In the genomic region with DNA sequence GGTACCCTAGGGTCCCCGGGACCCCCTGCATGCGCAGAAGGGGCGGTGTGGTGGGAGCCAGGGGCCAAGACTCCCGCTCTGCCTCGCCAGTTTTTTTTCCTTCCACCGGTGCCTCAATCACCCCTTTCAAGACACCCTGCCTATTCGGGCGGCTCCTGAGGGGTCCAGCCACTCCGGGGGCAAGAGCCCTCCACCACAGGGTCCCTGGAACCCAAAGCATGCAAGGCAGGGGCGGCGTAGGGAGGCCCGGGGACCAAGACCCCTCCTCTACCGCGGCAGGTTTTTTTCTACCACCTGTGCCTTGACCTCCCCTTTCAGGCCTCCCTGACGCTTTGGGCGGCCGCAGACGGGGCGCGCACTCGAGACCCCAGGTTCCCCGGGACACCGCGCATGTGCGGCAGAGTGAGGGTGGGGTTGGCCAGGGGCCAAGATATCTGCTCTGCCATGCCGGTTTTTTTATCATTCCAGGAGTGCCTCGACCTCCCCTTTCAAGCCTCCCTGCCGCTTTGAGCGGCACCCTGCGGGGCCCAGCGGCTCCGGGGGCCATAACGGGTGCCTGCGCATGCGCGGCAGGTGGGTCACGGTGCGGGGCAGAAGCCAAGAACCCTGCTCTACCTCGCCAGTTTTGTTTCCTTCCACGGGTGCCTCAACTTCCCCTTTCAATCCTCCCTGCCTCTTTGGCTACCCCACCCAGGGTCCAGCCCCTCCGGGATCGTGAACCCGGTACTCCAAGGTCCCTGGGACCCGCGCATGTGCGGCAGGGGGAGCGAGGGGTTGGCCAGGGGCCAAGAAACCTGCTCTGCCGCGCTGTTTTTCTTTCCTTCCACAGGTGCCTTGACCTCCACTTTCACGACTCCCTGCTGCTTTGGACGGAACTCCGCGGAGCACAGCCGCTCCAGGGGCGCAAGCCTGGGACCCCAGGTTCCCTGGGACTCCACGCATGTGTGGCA, we compare ENCODE assay signal across 18 cellular contexts.
DNase-seq lines count a peak whose midpoint lies in the region; ATAC-seq, FAIRE-seq and TF ChIP-seq lines count a peak whose summit lies in the region.
"Had no signal": no experiment of that assay in that cellular context is flagged by ENCODE, and none has a peak within 500 bp of the region (broad histone marks: within the 10 kb centered on the region; RNA-seq: fewer than 3 reads in every experiment).

No MANE protein-coding gene starts in this region.

- POLR2A ChIA-PET in MCF 10A (lab: Yijun Ruan, JAX) (no interaction called here), HEK293T (lab: Yijun Ruan, JAX) (no interaction called here), K562 (lab: Yijun Ruan, JAX) (no interaction called here), WTC11 (lab: Charles Lee) (no interaction called here)

- H3K4me3 Mint-ChIP-seq in MCF 10A (ENCODE audit: unreplicated experiment) (no peak overlapping the region), WTC11 (no peak overlapping the region)
- H3K4me3 Mint-ChIP-seq: H9, IgD-negative memory B cell had no signal

- intact Hi-C loops in MCF 10A (cut with micrococcal nuclease) = no loop called here
- intact Hi-C loops in K562 (cut with micrococcal nuclease) = loop anchor here (10.0 kb wide), 1 partner anchor 56 kb away; no protein-coding TSS in a partner anchor
- intact Hi-C loops in sigmoid colon (cut with DNase I) = no loop called here

- in situ Hi-C loops in T47D (cut with HindIII; ENCODE audit: low pct_unique_long_range_greater_than_20kb, low sequenced_read_pairs) (no loop called here), K562 (cut with MboI) (no loop called here)

- ATAC-seq in K562 (peak; percentile 11; the same call in 2 of the 3 replicates), WTC11 (no peak)
- ATAC-seq: GM12878 had no signal

- CTCF ChIA-PET in MCF 10A (lab: Yijun Ruan, JAX) (no interaction called here), HEK293T (lab: Yijun Ruan, JAX) (no interaction called here), K562 (lab: Yijun Ruan, JAX; ENCODE audit: low intra/inter-chr PET ratio) (no interaction called here), WTC11 (lab: Charles Lee) (no interaction called here)

- no peaks in the 10 kb centered on the region; the same call in 2 of the 3 replicates for H3K79me2 ChIP-seq in K562 (ENCODE audit: control insufficient read depth, insufficient read depth, low read length)

- DNase-seq in T47D (ENCODE audit: low read depth in 1 of 2, low spot score in 1 of 2) (peak; percentile 59 to 60), MCF 10A (ENCODE audit: unreplicated experiment) (no peak), HEK293T (ENCODE audit: extremely low spot score) (peak; percentile 21), NCI-H748 treated with DMSO at 0.1 percent for 48 hours (lab: John Stamatoyannopoulos, UW) (peak; percentile 44), K562 (ENCODE audit: extremely low read depth in 1 of 4, low spot score in 3 of 4) (peak; percentile 52 to 80 (median 72)), sigmoid colon (no peak), WTC11 (ENCODE audit: low spot score) (no peak), NCI-H524 treated with DMSO at 0.1 percent for 48 hours (lab: John Stamatoyannopoulos, UW) (no peak)
- DNase-seq: EL, H9, NCI-H1694 treated with DMSO at 0.1 percent for 48 hours, NCI-H2107, NCI-H446, NCI-H69, PC-9 had no signal

- H3K36me3 Mint-ChIP-seq in MCF 10A (ENCODE audit: insufficient read depth, unreplicated experiment) (peaks cover 10% of the 10 kb centered on the region), WTC11 (peaks cover 24% of the 10 kb centered on the region)
- H3K36me3 Mint-ChIP-seq: IgD-negative memory B cell had no signal

- H3K36me3 ChIP-seq in K562 (ENCODE audit: control insufficient read depth, insufficient read depth, low read length) = no peaks in the 10 kb centered on the region
- H3K36me3 ChIP-seq in sigmoid colon = no peaks in the 10 kb centered on the region

- H4K20me1 ChIP-seq in K562 (replicated peaks; ENCODE audit: control insufficient read depth, insufficient read depth, low read length) = no peaks in the 10 kb centered on the region

- WGBS in K562 (ENCODE audit: insufficient coverage, low coverage, missing lambda C conversion rate) = 17% methylated on average over 47 of the region's 56 CpGs
- WGBS in sigmoid colon, 2 donors = 70 to 74% methylated on average over 56 of the region's 56 CpGs

- no peaks in the 10 kb centered on the region for H3K9me1 ChIP-seq in K562 (ENCODE audit: control insufficient read depth, insufficient read depth, low read length)

- no peaks in the 10 kb centered on the region for H3K27me3 Mint-ChIP-seq in MCF 10A (ENCODE audit: insufficient read depth, unreplicated experiment)
- H3K27me3 Mint-ChIP-seq in WTC11 (ENCODE audit: low read depth) = peaks cover 6% of the 10 kb centered on the region; the same call in 1 of the 2 replicates
- H3K27me3 Mint-ChIP-seq: IgD-negative memory B cell had no signal

- H3K9me3 Mint-ChIP-seq in MCF 10A (ENCODE audit: unreplicated experiment) = no peaks in the 10 kb centered on the region
- H3K9me3 Mint-ChIP-seq in WTC11 = no peaks in the 10 kb centered on the region
- H3K9me3 Mint-ChIP-seq: IgD-negative memory B cell had no signal

- no peak for TF ChIP-seq CTCF in MCF 10A (IDR thresholded peaks at IDR 0.05; ENCODE audit: unreplicated experiment)
- no peak for TF ChIP-seq CTCF in K562 (IDR thresholded peaks at IDR 0.05 in 2 of 3, conservative IDR thresholded peaks at IDR 0.05 in 1 of 3; ENCODE audit: insufficient read depth in 2 of 3, low read depth in 1 of 3, low read length in 3 of 3)
- no peak for TF ChIP-seq CTCF in sigmoid colon (IDR thresholded peaks at IDR 0.05)
- no peak for TF ChIP-seq CTCF in WTC11 (IDR thresholded peaks at IDR 0.05)

- no TSS peak for BruUV-seq in MCF 10A (replicated peaks; lab: Mats Ljungman, UMichigan)
- no TSS peak for BruUV-seq in K562 (replicated peaks; lab: Mats Ljungman, UMichigan)

- no peak for FAIRE-seq in K562 (lab: Jason Lieb, UNC)
- FAIRE-seq: GM12878, HTR-8/SVneo had no signal

- H3K27ac Mint-ChIP-seq in MCF 10A (ENCODE audit: low read depth, unreplicated experiment) (no peak overlapping the region), WTC11 (no peak overlapping the region)
- H3K27ac Mint-ChIP-seq: H9, IgD-negative memory B cell had no signal

- H2AFZ ChIP-seq in K562 (ENCODE audit: low read depth, low read length) = peak overlapping the region; percentile 98
- H2AFZ ChIP-seq: PC-9 had no signal

- TF ChIP-seq EP300 in K562 (IDR thresholded peaks at IDR 0.05; ENCODE audit: low read length) (no peak), sigmoid colon (IDR thresholded peaks at IDR 0.05) (no peak)

- peak overlapping the region; percentile 61 to 94 for H3K9ac ChIP-seq in K562 (ENCODE audit: insufficient read depth in 1 of 2, low read depth in 2 of 2, low read length in 2 of 2)

- H3K4me2 ChIP-seq in K562 (ENCODE audit: insufficient read depth, low read length) = peak overlapping the region; percentile 81

- H3K4me1 Mint-ChIP-seq in MCF 10A (ENCODE audit: insufficient read depth, unreplicated experiment) (no peaks in the 10 kb centered on the region), WTC11 (no peaks in the 10 kb centered on the region)
- H3K4me1 Mint-ChIP-seq: H9, IgD-negative memory B cell had no signal

- H3K27me3 ChIP-seq in K562 (ENCODE audit: control insufficient read depth in 2 of 2, insufficient read depth in 2 of 2, low read length in 2 of 2) (0 out of 5 replicates have a peak, but pooled peaks cover 0 to 5% of the 10 kb centered on the region in 2 experiments), sigmoid colon (peaks cover 2 to 53% (median 9%) of the 10 kb centered on the region in 3 donors)

- peaks cover 25 to 100% of the 10 kb centered on the region in 2 experiments for H3K4me1 ChIP-seq in K562 (replicated peaks in 1 of 2; ENCODE audit: control insufficient read depth in 2 of 2, insufficient read depth in 2 of 2, low read length in 2 of 2)
- no peaks in the 10 kb centered on the region for H3K4me1 ChIP-seq in sigmoid colon

- H3K27ac ChIP-seq in K562 (ENCODE audit: extremely low read depth, low read depth, low read length) (peak overlapping the region; percentile 67), sigmoid colon (no peak overlapping the region)
- H3K27ac ChIP-seq: PC-9 had no signal

- 0 out of 2 replicates have a peak, but pooled peaks have one; percentile 43 for TF ChIP-seq POLR2A in K562 (conservative IDR thresholded peaks at IDR 0.05)
- no peak for TF ChIP-seq POLR2A in sigmoid colon (IDR thresholded peaks at IDR 0.05)

- H3K4me3 ChIP-seq in K562 (peak overlapping the region; percentile 39), sigmoid colon (no peak overlapping the region)
- H3K4me3 ChIP-seq: GM12878, PC-9 had no signal

- H3K9me3 ChIP-seq in K562 (replicated peaks; ENCODE audit: control insufficient read depth, insufficient read depth, low read depth, low read length) = no peaks in the 10 kb centered on the region
- peaks cover 0 to 21% (median 3%) of the 10 kb centered on the region in 4 donors for H3K9me3 ChIP-seq in sigmoid colon

- no peak for TF ChIP-seq RAD21 in K562 (CRISPR knock-in tag; conservative IDR thresholded peaks at IDR 0.05 in 1 of 2, IDR thresholded peaks at IDR 0.05 in 1 of 2)

TF ChIP-seq in HEK293T, 16 proteins besides CTCF, POLR2A, EP300 and RAD21:
- TF ChIP-seq L3MBTL2 (conservative IDR thresholded peaks at IDR 0.05) (peak; percentile 36; the same call in 1 of the 2 replicates), TARDBP (IDR thresholded peaks at IDR 0.05) (no peak)
TF ChIP-seq in HEK293T: peak in this region for 1.

TF ChIP-seq in K562, 482 proteins besides CTCF, POLR2A, EP300 and RAD21 (continues in another document):
- TF ChIP-seq NRF1 (conservative IDR thresholded peaks at IDR 0.05 in 1 of 2, IDR thresholded peaks at IDR 0.05 in 1 of 2) (peak; percentile 97), RBFOX2 (IDR thresholded peaks at IDR 0.05; ENCODE audit: low read depth, low read length) (peak; percentile 45; the same call in 1 of the 2 replicates), POLR2G (IDR thresholded peaks at IDR 0.05; ENCODE audit: low read depth, low read length) (peak; percentile 55)
- TF ChIP-seq, protein P1, sequence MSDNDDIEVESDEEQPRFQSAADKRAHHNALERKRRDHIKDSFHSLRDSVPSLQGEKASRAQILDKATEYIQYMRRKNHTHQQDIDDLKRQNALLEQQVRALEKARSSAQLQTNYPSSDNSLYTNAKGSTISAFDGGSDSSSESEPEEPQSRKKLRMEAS (CRISPR knock-in tag; IDR thresholded peaks at IDR 0.05) = peak; percentile 68

TF ChIP-seq in WTC11, 78 proteins besides CTCF, POLR2A, EP300 and RAD21 (continues in another document):
- TF ChIP-seq SP1 (CRISPR knock-in tag; conservative IDR thresholded peaks at IDR 0.05) (no peak), ZNF232 (CRISPR knock-in tag; IDR thresholded peaks at IDR 0.05) (no peak), ATF1 (CRISPR knock-in tag; IDR thresholded peaks at IDR 0.05) (no peak), ELF4 (CRISPR knock-in tag; IDR thresholded peaks at IDR 0.05; ENCODE audit: low read depth) (no peak), TCF7 (CRISPR knock-in tag; IDR thresholded peaks at IDR 0.05; ENCODE audit: low read depth) (no peak), CREB1 (CRISPR knock-in tag; IDR thresholded peaks at IDR 0.05) (no peak), ZNF416 (CRISPR knock-in tag; IDR thresholded peaks at IDR 0.05) (no peak)

Comparison
In these comparisons a context has a peak if more than half of its experiments do, and no peak if none do; other contexts are left out.
1. DNase-seq: peak in T47D (2 of 2), HEK293T (single experiment), NCI-H748 treated with DMSO at 0.1 percent for 48 hours (single experiment) and K562 (4 of 4); none in MCF 10A (single experiment), sigmoid colon (single experiment), WTC11 (single experiment) and NCI-H524 treated with DMSO at 0.1 percent for 48 hours (single experiment).